In the genomic region with DNA sequence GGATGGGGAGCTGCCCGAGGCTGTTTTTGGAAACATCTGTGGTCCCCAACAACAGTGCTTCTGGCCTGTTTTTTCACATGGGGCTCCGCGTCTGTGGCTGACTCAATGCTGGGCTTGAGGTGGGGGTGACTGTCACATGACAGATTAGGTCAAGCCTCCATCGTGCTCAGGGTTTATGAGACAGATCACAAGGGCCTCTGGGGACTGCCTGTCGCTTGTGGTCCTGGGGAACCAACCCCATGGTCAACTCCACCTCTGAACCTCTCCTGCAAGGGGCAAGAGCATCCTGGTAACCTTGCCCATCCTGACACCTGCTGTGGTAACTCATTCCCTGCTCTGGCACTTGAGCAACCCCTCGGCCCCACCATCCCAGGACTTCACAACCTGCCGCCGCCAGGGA, we compare ENCODE assay signal across 17 cellular contexts. TPM values are rescaled to one million over a fixed set of nuclear protein-coding genes. Genes with fewer than 3 reads are reported as not detected.
DNase-seq lines count a peak whose midpoint lies in the region; ATAC-seq, FAIRE-seq and TF ChIP-seq lines count a peak whose summit lies in the region.
"Had no signal": no experiment of that assay in that cellular context is flagged by ENCODE, and none has a peak within 500 bp of the region (broad histone marks: within the 10 kb centered on the region; RNA-seq: fewer than 3 reads in every experiment).

No MANE protein-coding gene starts in this region.

- no peak for FAIRE-seq in H1 (lab: Jason Lieb, UNC)
- FAIRE-seq: D721Med, G401.6 had no signal

- no peak overlapping the region for H3K4me3 ChIP-seq in H1 (ENCODE audit: extremely low read depth in 1 of 4, insufficient read depth in 2 of 4, low read depth in 3 of 4, low read length in 4 of 4)
- H3K4me3 ChIP-seq: BLaER1 treated with 17β-estradiol and CSF1 and Interleukin-3, amounts not matched to agents 10 nM and 100 nM; GM23338 had no signal

- no peaks in the 10 kb centered on the region for H3K23me2 ChIP-seq in H1 (ENCODE audit: low read depth, low read length)

- no peak overlapping the region for H4K5ac ChIP-seq in H1 (ENCODE audit: insufficient read length, low read depth, low read length)

- no peaks in the 10 kb centered on the region for H3K79me2 ChIP-seq in H1 (ENCODE audit: control insufficient read depth in 1 of 2, insufficient read depth in 2 of 2, low read length in 2 of 2)

- CTCF ChIA-PET in GM10248 (lab: Yijun Ruan, JAX) (no interaction called here), H1 (lab: Charles Lee; ENCODE audit: partially characterized antibody) (no interaction called here)

- no peak overlapping the region for H3K9ac ChIP-seq in H1 (replicated peaks in 1 of 4; ENCODE audit: extremely low read depth in 1 of 4, low read depth in 3 of 4, low read length in 3 of 4)
- H3K9ac ChIP-seq: BLaER1 treated with 17β-estradiol and CSF1 and Interleukin-3, amounts not matched to agents 10 nM and 100 nM had no signal

- no peak overlapping the region for H3K27ac Mint-ChIP-seq in osteocyte (ENCODE audit: unreplicated experiment)
- H3K27ac Mint-ChIP-seq: B cell; CD4-positive, CD25-positive, alpha-beta regulatory T cell; GM23338; H9 had no signal

- H2BK20ac ChIP-seq in H1 (ENCODE audit: low read length), result no peak overlapping the region

- no peak for TF ChIP-seq RAD21 in H1 (IDR thresholded peaks at IDR 0.05 in 1 of 2, conservative IDR thresholded peaks at IDR 0.05 in 1 of 2; ENCODE audit: low read depth in 2 of 2, low read length in 2 of 2)

- POLR2A ChIA-PET in GM10248 (lab: Yijun Ruan, JAX), result no interaction called here
- POLR2A ChIA-PET in H1 (lab: Charles Lee; ENCODE audit: partially characterized antibody), result no interaction called here

- H3K18ac ChIP-seq in H1 (ENCODE audit: extremely low read depth, low read length), result no peak overlapping the region

- no peak overlapping the region for H2BK120ac ChIP-seq in H1 (replicated peaks; ENCODE audit: low read depth, low read length)

- TF ChIP-seq POLR2A in H1 (IDR thresholded peaks at IDR 0.05; ENCODE audit: control extremely low read depth in 1 of 2, low read depth in 2 of 2, low read length in 2 of 2), result no peak

- H2AFZ ChIP-seq in H1 (ENCODE audit: low read length), result no peak overlapping the region
- H2AFZ ChIP-seq: GM23338 had no signal

- H3K27me3 ChIP-seq in H1 (replicated peaks in 1 of 4; ENCODE audit: control insufficient read depth in 3 of 4, extremely low read depth in 1 of 4, insufficient read depth in 3 of 4, low read length in 3 of 4), result no peaks in the 10 kb centered on the region

- H3K4me1 Mint-ChIP-seq in osteocyte (ENCODE audit: unreplicated experiment), result no peaks in the 10 kb centered on the region
- H3K4me1 Mint-ChIP-seq: B cell, GM23338, H9 had no signal

- H4K8ac ChIP-seq in H1 (ENCODE audit: extremely low read depth, insufficient read depth, low read length), result peak overlapping the region; percentile 71

- H3K36me3 ChIP-seq in H1 (ENCODE audit: control insufficient read depth in 2 of 4, insufficient read depth in 4 of 4, low read length in 3 of 4), result no peaks in the 10 kb centered on the region
- H3K36me3 ChIP-seq: BLaER1 treated with 17β-estradiol and CSF1 and Interleukin-3, amounts not matched to agents 10 nM and 100 nM had no signal

- no peaks in the 10 kb centered on the region for H3K4me1 ChIP-seq in H1 (replicated peaks in 1 of 4; ENCODE audit: control insufficient read depth in 3 of 4, insufficient read depth in 4 of 4, low read length in 3 of 4)
- H3K4me1 ChIP-seq: BLaER1 treated with 17β-estradiol and CSF1 and Interleukin-3, amounts not matched to agents 10 nM and 100 nM; Caco-2 had no signal

- no peak overlapping the region for H3K4ac ChIP-seq in H1 (replicated peaks; ENCODE audit: insufficient read length, low read depth, low read length)

- DNase-seq in activated CD8-positive, alpha-beta memory T cell treated with anti-CD3 and anti-CD28 coated beads, Interleukin-2, amount 50 U/mL, for 48 hours, result peak; percentile 30
- DNase-seq in activated CD8-positive, alpha-beta memory T cell treated with anti-CD3 and anti-CD28 coated beads, Interleukin-2, amount 50 U/mL, for 4 hours, result no peak
- DNase-seq in GM10248 (ENCODE audit: extremely low spot score), result peak; percentile 8
- no peak for DNase-seq in H1 (ENCODE audit: low read depth in 1 of 2, low spot score in 2 of 2)
- peak; percentile 51 for DNase-seq in osteocyte (ENCODE audit: extremely low spot score, unreplicated experiment)
- DNase-seq in CD1c-positive myeloid dendritic cell (ENCODE audit: extremely low spot score), result no peak
- DNase-seq: 8988T; CD4-positive, CD25-positive, alpha-beta regulatory T cell; CD8-positive, alpha-beta memory T cell; H9 had no signal

- H3K23ac ChIP-seq in H1 (ENCODE audit: insufficient read length), result no peak overlapping the region

- no peaks in the 10 kb centered on the region for H3K36me3 Mint-ChIP-seq in osteocyte (ENCODE audit: unreplicated experiment)
- H3K36me3 Mint-ChIP-seq: CD4-positive, CD25-positive, alpha-beta regulatory T cell; CD8-positive, alpha-beta memory T cell had no signal

- H2BK15ac ChIP-seq in H1 (ENCODE audit: low read length), result no peak overlapping the region

- H3K9me3 ChIP-seq in H1 (ENCODE audit: insufficient read depth in 2 of 2, low read depth in 1 of 2, low read length in 1 of 2), result peaks cover 0 to 3% of the 10 kb centered on the region in 2 experiments; a peak in 1 of 4 replicates
- H3K9me3 ChIP-seq: Caco-2 had no signal

- no peaks in the 10 kb centered on the region for H3K79me1 ChIP-seq in H1 (ENCODE audit: low read depth, low read length)

- no peak overlapping the region for H3K4me2 ChIP-seq in H1 (ENCODE audit: insufficient read depth in 1 of 2, low read depth in 2 of 2, low read length in 2 of 2)
- H3K4me2 ChIP-seq: BLaER1 treated with 17β-estradiol and CSF1 and Interleukin-3, amounts not matched to agents 10 nM and 100 nM; GM23338 had no signal

- H3K14ac ChIP-seq in H1 (ENCODE audit: insufficient read length), result no peak overlapping the region

- H4K20me1 ChIP-seq in H1 (replicated peaks in 1 of 2; ENCODE audit: control insufficient read depth in 1 of 2, insufficient read depth in 2 of 2, low read length in 2 of 2), result no peaks in the 10 kb centered on the region
- H4K20me1 ChIP-seq: BLaER1 treated with 17β-estradiol and CSF1 and Interleukin-3, amounts not matched to agents 10 nM and 100 nM had no signal

- H3K27ac ChIP-seq in H1 (ENCODE audit: low read depth, low read length), result no peak overlapping the region
- H3K27ac ChIP-seq: BLaER1 treated with 17β-estradiol and CSF1 and Interleukin-3, amounts not matched to agents 10 nM and 100 nM had no signal

- no peak for TF ChIP-seq EP300 in H1 (IDR thresholded peaks at IDR 0.05; ENCODE audit: borderline replicate concordance in 1 of 2, low read depth in 2 of 2, low read length in 2 of 2)

- H2BK12ac ChIP-seq in H1 (ENCODE audit: low read depth, low read length), result no peak overlapping the region

- H2AK5ac ChIP-seq in H1 (ENCODE audit: low read depth, low read length), result no peak overlapping the region

- H2BK5ac ChIP-seq in H1 (ENCODE audit: low read depth, low read length), result no peak overlapping the region

- WGBS in H1 (ENCODE audit: extremely low coverage in 1 of 2, insufficient coverage in 1 of 2, insufficient read length in 1 of 2, insufficient replicate concordance in 2 of 2, low coverage in 1 of 2, low lambda C conversion rate in 2 of 2, missing lambda C conversion rate in 1 of 2), 2 experiments, result 94% methylated on average over 8 of the region's 8 CpGs; no CpG with 5 or more reads in 1 of the 2 experiments

- H3K56ac ChIP-seq in H1 (replicated peaks; ENCODE audit: insufficient read length, low read depth, low read length), result no peak overlapping the region

- no peak for ATAC-seq in HG03521 (IDR thresholded peaks at IDR 0.05; ENCODE audit: unreplicated experiment)
- ATAC-seq: GM23338 had no signal

- TF ChIP-seq CTCF in GM10248 (IDR thresholded peaks at IDR 0.05; ENCODE audit: control extremely low read depth, extremely low read depth, low read depth, missing control alignments), result no peak
- TF ChIP-seq CTCF in H1 (IDR thresholded peaks at IDR 0.05; ENCODE audit: control extremely low read depth in 1 of 3, insufficient read depth in 1 of 3, low read depth in 1 of 3, low read length in 3 of 3), result no peak
- TF ChIP-seq CTCF in osteocyte (IDR thresholded peaks at IDR 0.05), result no peak

- no peaks in the 10 kb centered on the region for H3K9me3 Mint-ChIP-seq in osteocyte (ENCODE audit: unreplicated experiment)
- H3K9me3 Mint-ChIP-seq: CD8-positive, alpha-beta memory T cell had no signal

- H3K4me3 Mint-ChIP-seq in osteocyte (ENCODE audit: unreplicated experiment), result no peak overlapping the region
- H3K4me3 Mint-ChIP-seq: B cell; CD4-positive, CD25-positive, alpha-beta regulatory T cell; CD8-positive, alpha-beta memory T cell; GM23338; H9 had no signal

- H3K27me3 Mint-ChIP-seq in osteocyte (ENCODE audit: unreplicated experiment), result peaks cover 61% of the 10 kb centered on the region

- no peak overlapping the region for H4K91ac ChIP-seq in H1 (replicated peaks; ENCODE audit: insufficient read length, low read length)

TF ChIP-seq in H1, 55 proteins besides CTCF, POLR2A, EP300 and RAD21:
- TF ChIP-seq POLR2AphosphoS5 (IDR thresholded peaks at IDR 0.05; ENCODE audit: low read depth, low read length) (no peak), SP4 (IDR thresholded peaks at IDR 0.05; ENCODE audit: low read length) (no peak), PHF8 (conservative IDR thresholded peaks at IDR 0.05; ENCODE audit: low read depth, low read length) (no peak)

RNA-seq across cellular contexts. Expression of gene SH3RF3, which starts 47.6 kb away (rescaled TPM):
- 0.42 and 0.65 TPM in 2 replicates for total RNA-seq in H1 (2021; fragmentation: NEBNext Ultra II Directional; extraction: Animal tissue kit (Norgen Biotek cat#: 25700))
- 0.11 and 0.27 TPM in 2 replicates for polyA plus RNA-seq in H1 (2011; rRNA removed)
- polyA plus RNA-seq in H1 (2011; cell fraction: cytosol; rRNA removed), result 0.19 TPM
- polyA plus RNA-seq in H1 (2011; cell fraction: nucleus; rRNA removed), result 0.30 TPM
- 0.20 to 0.33 TPM (median 0.31 TPM) in 4 replicates for polyA plus RNA-seq in H1 (2012, experiment 1 of 2)
- polyA plus RNA-seq in H1 (2012, experiment 2 of 2), result 0.25 TPM
- 0.26 TPM for polyA plus RNA-seq in H1 (2013, experiment 1 of 2)
- polyA plus RNA-seq in H1 (2013, experiment 2 of 2), result 0.28 TPM
- 0.24 and 0.32 TPM in 2 replicates for polyA minus RNA-seq in H1 (2011; rRNA and poly(A)+ RNA removed)
- polyA minus RNA-seq in H1 (2011; cell fraction: cytosol; rRNA and poly(A)+ RNA removed), result 0.15 TPM
- 0.70 TPM for polyA minus RNA-seq in H1 (2011; cell fraction: nucleus; rRNA and poly(A)+ RNA removed)
- total RNA-seq in osteocyte, result 79.4 and 84.4 TPM in 2 replicates

Comparison
In these comparisons a context has a peak if more than half of its experiments do, and no peak if none do; other contexts are left out.
1. DNase-seq: peak in activated CD8-positive, alpha-beta memory T cell treated with anti-CD3 and anti-CD28 coated beads, Interleukin-2, amount 50 U/mL, for 48 hours (single experiment), GM10248 (single experiment) and osteocyte (single experiment); none in activated CD8-positive, alpha-beta memory T cell treated with anti-CD3 and anti-CD28 coated beads, Interleukin-2, amount 50 U/mL, for 4 hours (single experiment), H1 (0 of 2) and CD1c-positive myeloid dendritic cell (single experiment).
2. RNA of gene SH3RF3, which starts 47.6 kb away (total RNA-seq): 79.4 to 84.4 TPM in osteocyte; 0.42 to 0.65 TPM in H1; every median in the first group is over 10 times any median in the second.